Comparison of ENCODE assay signal across 25 cellular contexts in the genomic region with DNA sequence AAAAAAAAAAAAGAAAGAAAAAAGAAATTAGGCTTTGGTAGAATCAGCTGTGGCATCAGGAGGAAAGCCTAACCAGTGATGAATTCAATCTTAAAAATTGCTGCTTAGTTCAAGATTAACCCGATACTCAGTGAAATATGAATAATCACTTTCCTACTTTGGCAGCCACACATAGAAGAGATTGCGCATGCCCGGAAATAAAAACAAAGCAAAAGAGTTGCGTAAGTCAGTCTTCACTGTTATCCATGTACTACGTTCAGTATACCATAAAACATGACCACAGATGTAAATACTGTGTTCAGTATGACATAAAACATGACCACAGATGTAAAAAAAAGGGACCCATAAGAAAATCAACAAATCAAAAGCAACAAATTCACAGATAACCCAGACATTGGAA. TPM values are rescaled to one million over a fixed set of nuclear protein-coding genes. Genes with fewer than 3 reads are reported as not detected.
DNase-seq lines count a peak whose midpoint lies in the region; ATAC-seq and TF ChIP-seq lines count a peak whose summit lies in the region.
"Had no signal": no experiment of that assay in that cellular context is flagged by ENCODE, and none has a peak within 500 bp of the region (broad histone marks: within the 10 kb centered on the region; RNA-seq: fewer than 3 reads in every experiment).

No MANE protein-coding gene starts in this region.

- H3K4me2 ChIP-seq in mammary epithelial cell (ENCODE audit: insufficient read depth, low read depth, low read length), result no peak overlapping the region

- no peaks in the 10 kb centered on the region for H3K27me3 ChIP-seq in mammary epithelial cell (ENCODE audit: insufficient read depth, low read length)
- H3K27me3 ChIP-seq: vagina had no signal

- intact Hi-C loops in mammary epithelial cell (cut with micrococcal nuclease), result loop anchor here (10.0 kb wide), 2 partner anchors 325 to 875 kb away; partner anchors contain the start of gene AIM2
- intact Hi-C loops in mucosa of descending colon (cut with DNase I, micrococcal nuclease), result loop anchor here (5.0 to 10.0 kb wide), 2 partner anchors 795 to 872 kb away; no protein-coding TSS in a partner anchor

- WGBS in mammary epithelial cell (ENCODE audit: low coverage, missing lambda C conversion rate), result 22% methylated on average over 5 of the region's 5 CpGs

- in situ Hi-C loops in mammary epithelial cell (cut with MboI; ENCODE audit: low sequenced_read_pairs in 2 of 2), result loop anchor here (25.0 kb wide), 2 partner anchors 787 to 887 kb away; partner anchors contain the start of gene AIM2 (in 1 of the 2)

- no TSS peak for BruUV-seq in mammary epithelial cell (replicated peaks; lab: Mats Ljungman, UMichigan)

- H3K79me2 ChIP-seq in mammary epithelial cell (ENCODE audit: insufficient read depth, low read length), result no peaks in the 10 kb centered on the region

- CTCF ChIA-PET in mammary epithelial cell (lab: Charles Lee; ENCODE audit: low non-redundant PET), result no interaction called here

- TF ChIP-seq POLR2A in NB4 (IDR thresholded peaks at IDR 0.05; ENCODE audit: extremely low read depth, insufficient read length), result no peak

- no peak for TF ChIP-seq CTCF in NB4 (IDR thresholded peaks at IDR 0.05; ENCODE audit: low read depth, low read length)
- TF ChIP-seq CTCF in mammary epithelial cell (conservative IDR thresholded peaks at IDR 0.05 in 1 of 2, IDR thresholded peaks at IDR 0.05 in 1 of 2; ENCODE audit: extremely low read depth in 1 of 2, insufficient read depth in 1 of 2, low read depth in 1 of 2, low read length in 2 of 2), result no peak
- no peak for TF ChIP-seq CTCF in mucosa of descending colon (IDR thresholded peaks at IDR 0.05)

- no peak overlapping the region for H3K9ac ChIP-seq in mammary epithelial cell (ENCODE audit: insufficient read depth, low read length)

- dilution Hi-C loops in mammary epithelial cell (cut with HindIII; ENCODE audit: low sequenced_read_pairs), result no loop called here

- H3K36me3 ChIP-seq in mammary epithelial cell (ENCODE audit: insufficient read depth, low read length) (no peaks in the 10 kb centered on the region), mucosa of descending colon (ENCODE audit: low read depth) (no peaks in the 10 kb centered on the region)
- H3K36me3 ChIP-seq: lower lobe of right lung, vagina had no signal

- H3K4me3 ChIP-seq in NB4 (ENCODE audit: low read depth, low read length), result no peak overlapping the region
- no peak overlapping the region for H3K4me3 ChIP-seq in mammary epithelial cell (replicated peaks in 1 of 3; ENCODE audit: insufficient read depth in 1 of 3, low read depth in 2 of 3, low read length in 3 of 3)
- no peak overlapping the region for H3K4me3 ChIP-seq in mucosa of descending colon
- H3K4me3 ChIP-seq: lower lobe of right lung, vagina had no signal

- no peaks in the 10 kb centered on the region for H4K20me1 ChIP-seq in mammary epithelial cell (ENCODE audit: insufficient read depth, low read length)

- ATAC-seq in mucosa of descending colon (peak; percentile 58), HG03521 (IDR thresholded peaks at IDR 0.05; ENCODE audit: unreplicated experiment) (no peak)
- ATAC-seq: activated CD8-positive, alpha-beta T cell treated with anti-CD3 and anti-CD28 coated beads for 36 hours; lower lobe of right lung; naive thymus-derived CD4-positive, alpha-beta T cell had no signal

- no peaks in the 10 kb centered on the region for H3K4me1 ChIP-seq in mammary epithelial cell (ENCODE audit: insufficient read depth, low read length)
- H3K4me1 ChIP-seq in mucosa of descending colon (ENCODE audit: low read depth), result no peaks in the 10 kb centered on the region
- H3K4me1 ChIP-seq: vagina had no signal

- peak; percentile 57 for DNase-seq in H4 (ENCODE audit: low spot score)
- peak; percentile 71 for DNase-seq in NB4 (ENCODE audit: low read depth)
- DNase-seq in mammary epithelial cell, result peak; percentile 31
- DNase-seq in mucosa of descending colon, result no peak
- no peak for DNase-seq in AG08396 (ENCODE audit: low spot score)
- DNase-seq in NCI-H1930 (lab: John Stamatoyannopoulos, UW), result no peak
- DNase-seq: activated CD4-positive, CD25-positive, alpha-beta regulatory T cell; activated CD8-positive, alpha-beta T cell treated with anti-CD3 and anti-CD28 coated beads for 36 hours; activated naive CD4-positive, alpha-beta T cell treated with anti-CD3 and anti-CD28 coated beads, Interleukin-2, amount 10 ng/mL, durations not matched to agents 7 days and 5 days; activated T-cell treated with anti-CD3 and anti-CD28 coated beads, Interleukin-2, amount 50 U/mL, for 24 hours; cortex of kidney; head of caudate nucleus; lower lobe of right lung; NCI-H1694 treated with DMSO at 0.1 percent for 48 hours; NCI-H446; NK-92 treated with Interleukin-12 subunit alpha and Interleukin-12 subunit beta, amount 100 ng/mL, for 24 hours; posterior cingulate gyrus; SHP77; stimulated activated CD4-positive, alpha-beta T cell treated with anti-CD3 and anti-CD28 coated beads, Interleukin-2, amount 100 ng/mL, for 48 hours had no signal

- H3K9me3 ChIP-seq in mammary epithelial cell (replicated peaks; ENCODE audit: insufficient read depth, low read length) (no peaks in the 10 kb centered on the region), mucosa of descending colon (no peaks in the 10 kb centered on the region)
- H3K9me3 ChIP-seq: lower lobe of right lung, vagina had no signal

- H3K27ac ChIP-seq in mammary epithelial cell (ENCODE audit: insufficient read depth, low read depth, low read length), result no peak overlapping the region
- H3K27ac ChIP-seq: lower lobe of right lung, vagina had no signal

- no peak overlapping the region for H2AFZ ChIP-seq in mammary epithelial cell (ENCODE audit: low read depth, low read length)

RNA-seq across cellular contexts. Expression of gene CD1D, which starts 19.1 kb away (rescaled TPM):
- total RNA-seq in H4 (2014; rRNA removed; shearing (Covaris generic)), result 0.64 and 2.0 TPM in 2 replicates
- total RNA-seq in mammary epithelial cell, result 1 to 10 TPM; 1.3 to 3.7 TPM
- polyA plus RNA-seq in mammary epithelial cell, result 3.7 TPM
- 1.6 TPM for polyA minus RNA-seq in mammary epithelial cell
- total RNA-seq in mucosa of descending colon, result 1 to 10 TPM; 2.4 to 7.5 (median 5.4) TPM
- total RNA-seq: activated CD8-positive, alpha-beta T cell treated with anti-CD3 and anti-CD28 coated beads for 36 hours had no signal

RNA-seq across cellular contexts. Expression of gene CD1A, which starts 54.4 kb away (rescaled TPM):
- total RNA-seq in H4 (2014; rRNA removed; shearing (Covaris generic)), result not detected in 2 replicates
- total RNA-seq in mammary epithelial cell (not detected), mucosa of descending colon (not detected)
- polyA plus RNA-seq in mammary epithelial cell, result not detected
- polyA minus RNA-seq in mammary epithelial cell, result not detected
- total RNA-seq: astrocyte, B cell, epithelial cell of proximal tubule had no signal
- polyA plus RNA-seq: naive thymus-derived CD4-positive, alpha-beta T cell had no signal

Comparison
In these comparisons a context has a peak if more than half of its experiments do, and no peak if none do; other contexts are left out.
1. DNase-seq: peak in H4 (single experiment), NB4 (single experiment) and mammary epithelial cell (single experiment); none in mucosa of descending colon (0 of 3), AG08396 (single experiment) and NCI-H1930 (0 of 2).